ENCODE assay signal across 1 cellular context in genomic region chr19:4523306-4524110, GRCh38.
A peak's percentile ranks its signal among the peaks of the same experiment; 100 is the strongest.
TF ChIP-seq lines count a peak whose summit lies in the region.

No MANE protein-coding gene starts in this region.

TF ChIP-seq in HepG2, 621 proteins besides CTCF, POLR2A, EP300 and RAD21 (continued from another document and continues in another):
- TF ChIP-seq CREB3 (CRISPR knock-in tag; IDR thresholded peaks at IDR 0.05) (0 out of 2 replicates have a peak, but pooled peaks have one; percentile 49), GPBP1L1 (CRISPR knock-in tag; IDR thresholded peaks at IDR 0.05) (no peak), ZFYVE20 (CRISPR knock-in tag; IDR thresholded peaks at IDR 0.05; ENCODE audit: borderline replicate concordance, low read depth) (no peak), TFAP4 (IDR thresholded peaks at IDR 0.05; ENCODE audit: borderline replicate concordance, low read depth) (peak; percentile 25; the same call in 1 of the 2 replicates), POLR2G (IDR thresholded peaks at IDR 0.05; ENCODE audit: low read depth, low read length) (no peak), PAWR (CRISPR knock-in tag; IDR thresholded peaks at IDR 0.05; ENCODE audit: borderline replicate concordance) (no peak), SRF (IDR thresholded peaks at IDR 0.05; ENCODE audit: low read depth, low read length) (no peak), TRIM22 (IDR thresholded peaks at IDR 0.05) (no peak), NFE2L2 (IDR thresholded peaks at IDR 0.05; ENCODE audit: low read length) (no peak), SP1 (IDR thresholded peaks at IDR 0.05) (no peak), SP1 (CRISPR knock-in tag; IDR thresholded peaks at IDR 0.05) (peak; percentile 43; the same call in 1 of the 2 replicates), TCF7 (IDR thresholded peaks at IDR 0.05; ENCODE audit: low read depth) (no peak), TCF7L2 (IDR thresholded peaks at IDR 0.05; ENCODE audit: low read depth, low read length) (no peak), ZHX2 (IDR thresholded peaks at IDR 0.05; ENCODE audit: low read depth) (no peak), ZHX2 (CRISPR knock-in tag; IDR thresholded peaks at IDR 0.05; ENCODE audit: borderline replicate concordance) (no peak), ZSCAN22 (CRISPR knock-in tag; IDR thresholded peaks at IDR 0.05) (no peak), HNF4A (CRISPR knock-in tag; IDR thresholded peaks at IDR 0.05) (peak; percentile 94), ARID5B (CRISPR knock-in tag; IDR thresholded peaks at IDR 0.05) (peak; percentile 83), RERE (CRISPR knock-in tag; IDR thresholded peaks at IDR 0.05; ENCODE audit: low read depth) (no peak), ZSCAN29 (CRISPR knock-in tag; conservative IDR thresholded peaks at IDR 0.05) (0 out of 2 replicates have a peak, but pooled peaks have one; percentile 34), ZKSCAN5 (CRISPR knock-in tag; IDR thresholded peaks at IDR 0.05) (no peak), TRAFD1 (CRISPR knock-in tag; IDR thresholded peaks at IDR 0.05; ENCODE audit: borderline replicate concordance) (0 out of 2 replicates have a peak, but pooled peaks have one; percentile 71), ZHX1 (CRISPR knock-in tag; IDR thresholded peaks at IDR 0.05; ENCODE audit: low read depth) (peak; percentile 41; the same call in 1 of the 2 replicates)
